10 cellular contexts compared by ENCODE assay signal in genomic region chr22:37751449-37752188, GRCh38. TPM values are rescaled to one million over a fixed set of nuclear protein-coding genes. Genes with fewer than 3 reads are reported as not detected.
DNase-seq lines count a peak whose midpoint lies in the region; ATAC-seq and TF ChIP-seq lines count a peak whose summit lies in the region.
"Had no signal": no experiment of that assay in that cellular context is flagged by ENCODE, and none has a peak within 500 bp of the region (broad histone marks: within the 10 kb centered on the region; RNA-seq: fewer than 3 reads in every experiment).

No MANE protein-coding gene starts in this region.

- WGBS in esophagus squamous epithelium, 2 donors = 64 to 86% methylated on average over 1 to 2 of the region's 11 CpGs
- WGBS in transverse colon (ENCODE audit: low coverage in 1 of 2), 2 donors = 70% methylated on average over 9 of the region's 11 CpGs; no CpG with 5 or more reads in 1 of the 2 donors

- no peaks in the 10 kb centered on the region for H3K9me3 Mint-ChIP-seq in nephron
- no peaks in the 10 kb centered on the region for H3K9me3 Mint-ChIP-seq in CD8-positive, alpha-beta T cell

- no peak for DNase-seq in Peyer's patch
- DNase-seq in esophagus squamous epithelium (lab: John Stamatoyannopoulos, UW) = no peak
- DNase-seq in transverse colon = no peak
- DNase-seq in NAMALWA (ENCODE audit: low spot score) = no peak
- no peak for DNase-seq in cerebellar cortex (ENCODE audit: low spot score)
- no peak for DNase-seq in CD8-positive, alpha-beta T cell
- DNase-seq in midbrain (lab: John Stamatoyannopoulos, UW) = no peak
- DNase-seq: NK-92 treated with Interleukin-12 subunit alpha and Interleukin-12 subunit beta, amount 100 ng/mL, for 24 hours; occipital lobe had no signal

- intact Hi-C loops in esophagus squamous epithelium (cut with DNase I) (no loop called here), transverse colon (cut with DNase I; ENCODE audit: low total_unique reads) (no loop called here)
- intact Hi-C loops in CD8-positive, alpha-beta T cell (cut with DNase I, micrococcal nuclease) = no loop called here

- CTCF ChIA-PET in CD8-positive, alpha-beta T cell (lab: Charles Lee) = no interaction called here

- H3K4me3 ChIP-seq in Peyer's patch (no peak overlapping the region), esophagus squamous epithelium (peak overlapping the region in 3 of 4 donors; percentile 12 to 29 (median 13)), transverse colon (no peak overlapping the region)
- no peak overlapping the region for H3K4me3 ChIP-seq in CD8-positive, alpha-beta T cell (ENCODE audit: low read depth, low read length)

- H3K27ac ChIP-seq in Peyer's patch (peak overlapping the region; percentile 27 to 89 (median 58)), esophagus squamous epithelium (peak overlapping the region; percentile 92 to 99 (median 98)), transverse colon (peak overlapping the region; percentile 92 to 98 (median 96))
- no peak overlapping the region for H3K27ac ChIP-seq in CD8-positive, alpha-beta T cell (ENCODE audit: low read depth, low read length)

- ATAC-seq in CD8-positive, alpha-beta T cell = no peak

- TF ChIP-seq EP300 in transverse colon (IDR thresholded peaks at IDR 0.05; ENCODE audit: low read depth) = no peak

- peaks cover 19% of the 10 kb centered on the region for H3K36me3 Mint-ChIP-seq in nephron (ENCODE audit: low read depth)
- H3K36me3 Mint-ChIP-seq in CD8-positive, alpha-beta T cell = peaks cover 21% of the 10 kb centered on the region

- in situ Hi-C loops in transverse colon (cut with MboI; ENCODE audit: low pct_ligation_motif_present in 1 of 4, low pct_unique_long_range_greater_than_20kb in 1 of 4, low sequenced_read_pairs in 3 of 4) = no loop called here

- TF ChIP-seq POLR2A in Peyer's patch (IDR thresholded peaks at IDR 0.05) = no peak
- TF ChIP-seq POLR2A in esophagus squamous epithelium (IDR thresholded peaks at IDR 0.05) = no peak
- TF ChIP-seq POLR2A in transverse colon (IDR thresholded peaks at IDR 0.05) = no peak

- H3K36me3 ChIP-seq in Peyer's patch (peaks cover 0 to 30% (median 0%) of the 10 kb centered on the region in 3 donors), esophagus squamous epithelium (peaks cover 17 to 38% (median 21%) of the 10 kb centered on the region in 3 donors), transverse colon (peaks cover 0 to 19% (median 0%) of the 10 kb centered on the region in 4 donors)
- H3K36me3 ChIP-seq in CD8-positive, alpha-beta T cell (ENCODE audit: insufficient read depth, low read length) = peaks cover 4% of the 10 kb centered on the region

- peak overlapping the region in 2 of 3 experiments; percentile 26 to 64 for H3K27ac Mint-ChIP-seq in nephron
- no peak overlapping the region for H3K27ac Mint-ChIP-seq in CD8-positive, alpha-beta T cell

- H3K4me1 ChIP-seq in Peyer's patch = peaks cover 0 to 55% (median 16%) of the 10 kb centered on the region in 4 donors
- peaks cover 67 to 98% (median 75%) of the 10 kb centered on the region in 3 donors for H3K4me1 ChIP-seq in esophagus squamous epithelium
- H3K4me1 ChIP-seq in transverse colon = peaks cover 57 to 71% (median 63%) of the 10 kb centered on the region in 4 donors
- H3K4me1 ChIP-seq in CD8-positive, alpha-beta T cell (ENCODE audit: insufficient read depth, low read length) = peaks cover 15% of the 10 kb centered on the region

- no peak overlapping the region for H3K4me3 Mint-ChIP-seq in nephron
- H3K4me3 Mint-ChIP-seq in CD8-positive, alpha-beta T cell = no peak overlapping the region

- H3K27me3 ChIP-seq in Peyer's patch (no peaks in the 10 kb centered on the region), esophagus squamous epithelium (no peaks in the 10 kb centered on the region), transverse colon (no peaks in the 10 kb centered on the region)
- no peaks in the 10 kb centered on the region for H3K27me3 ChIP-seq in CD8-positive, alpha-beta T cell (ENCODE audit: insufficient read depth, low read length)

- no peaks in the 10 kb centered on the region for H3K9me3 ChIP-seq in Peyer's patch
- no peaks in the 10 kb centered on the region for H3K9me3 ChIP-seq in esophagus squamous epithelium
- no peaks in the 10 kb centered on the region for H3K9me3 ChIP-seq in transverse colon
- H3K9me3 ChIP-seq in CD8-positive, alpha-beta T cell (ENCODE audit: low read length) = no peaks in the 10 kb centered on the region

- no peak for TF ChIP-seq CTCF in Peyer's patch (IDR thresholded peaks at IDR 0.05)
- TF ChIP-seq CTCF in esophagus squamous epithelium (IDR thresholded peaks at IDR 0.05) = no peak
- TF ChIP-seq CTCF in nephron (IDR thresholded peaks at IDR 0.05; ENCODE audit: unreplicated experiment in 3 of 3) = no peak
- no peak for TF ChIP-seq CTCF in transverse colon (IDR thresholded peaks at IDR 0.05)
- no peak for TF ChIP-seq CTCF in CD8-positive, alpha-beta T cell (IDR thresholded peaks at IDR 0.05)

- peaks cover 23% of the 10 kb centered on the region for H3K4me1 Mint-ChIP-seq in nephron
- peaks cover 12% of the 10 kb centered on the region for H3K4me1 Mint-ChIP-seq in CD8-positive, alpha-beta T cell (ENCODE audit: low read depth)

- H3K27me3 Mint-ChIP-seq in nephron (ENCODE audit: low read depth) = peaks cover 6% of the 10 kb centered on the region
- no peaks in the 10 kb centered on the region for H3K27me3 Mint-ChIP-seq in CD8-positive, alpha-beta T cell (ENCODE audit: low read depth)

- POLR2A ChIA-PET in CD8-positive, alpha-beta T cell (lab: Charles Lee) = no interaction called here

RNA-seq across cellular contexts. Expression of gene TRIOBP, which starts 54.8 kb away (rescaled TPM):
- total RNA-seq in Peyer's patch (10 to 100 TPM; 54.6 to 89.1 (median 83.6) TPM), esophagus squamous epithelium (100 to 1,000 TPM in 2 of 4 donors, 10 to 100 TPM in 2; 67.6 to 149 (median 108) TPM), transverse colon (100 to 1,000 TPM; 121 to 265 (median 129) TPM)
- 1 to 10 TPM; 7.3 to 7.4 TPM for total RNA-seq in CD8-positive, alpha-beta T cell

RNA-seq across cellular contexts. Expression of gene GCAT, which starts 56.1 kb away (rescaled TPM):
- 1 to 10 TPM; 3.8 to 9.3 (median 8.9) TPM for total RNA-seq in Peyer's patch
- total RNA-seq in esophagus squamous epithelium = 10 to 100 TPM; 14.3 to 22.5 (median 20.7) TPM
- 10 to 100 TPM in 1 of 4 donors, 1 to 10 TPM in 3; 6.4 to 10.1 (median 7.7) TPM for total RNA-seq in transverse colon
- 1 to 10 TPM; 1.3 to 1.6 TPM for total RNA-seq in CD8-positive, alpha-beta T cell

Comparison
In these comparisons a context has a peak if more than half of its experiments do, and no peak if none do; other contexts are left out.
1. H3K4me3 ChIP-seq: peak in esophagus squamous epithelium (3 of 4); none in Peyer's patch (0 of 4), transverse colon (0 of 4) and CD8-positive, alpha-beta T cell (single experiment).
2. RNA of gene TRIOBP, which starts 54.8 kb away (total RNA-seq): 67.6 to 149 TPM in esophagus squamous epithelium, 121 to 265 TPM in transverse colon and 54.6 to 89.1 TPM in Peyer's patch; 7.3 to 7.4 TPM in CD8-positive, alpha-beta T cell; every median in the first group is over 4 times any median in the second.